ENCODE assay signal across 1 cellular context in genomic region chr3:50342818-50343633, GRCh38.
TF ChIP-seq lines count a peak whose summit lies in the region.

No MANE protein-coding gene starts in this region.

TF ChIP-seq in HepG2, 621 proteins besides CTCF, POLR2A, EP300 and RAD21:
- TF ChIP-seq STAG1 (CRISPR knock-in tag; IDR thresholded peaks at IDR 0.05): peak; percentile 34
- TF ChIP-seq ZNF687 (CRISPR knock-in tag; IDR thresholded peaks at IDR 0.05): peak; percentile 40; the same call in 1 of the 2 replicates
- TF ChIP-seq SKIL (CRISPR knock-in tag; IDR thresholded peaks at IDR 0.05; ENCODE audit: borderline replicate concordance): no peak
- no peak for TF ChIP-seq ZFYVE20 (CRISPR knock-in tag; IDR thresholded peaks at IDR 0.05; ENCODE audit: borderline replicate concordance, low read depth)
- TF ChIP-seq XRCC5 (optimal IDR thresholded peaks at IDR 0.05; ENCODE audit: low read length): peak; percentile 26
- 0 out of 2 replicates have a peak, but pooled peaks have one; percentile 32 for TF ChIP-seq ZBTB4 (CRISPR knock-in tag; IDR thresholded peaks at IDR 0.05; ENCODE audit: borderline replicate concordance)
- TF ChIP-seq NR2C2 (CRISPR knock-in tag; IDR thresholded peaks at IDR 0.05; ENCODE audit: borderline replicate concordance): no peak
- TF ChIP-seq MED8 (CRISPR knock-in tag; IDR thresholded peaks at IDR 0.05; ENCODE audit: insufficient replicate concordance): no peak
- TF ChIP-seq PHF20 (CRISPR knock-in tag; IDR thresholded peaks at IDR 0.05): no peak
- TF ChIP-seq ZNF589 (CRISPR knock-in tag; conservative IDR thresholded peaks at IDR 0.05): no peak
- no peak for TF ChIP-seq MYNN (CRISPR knock-in tag; IDR thresholded peaks at IDR 0.05; ENCODE audit: low read depth)
- TF ChIP-seq CREB1 (IDR thresholded peaks at IDR 0.05): no peak
- no peak for TF ChIP-seq CREB1 (CRISPR knock-in tag; IDR thresholded peaks at IDR 0.05)
- TF ChIP-seq ZFX (CRISPR knock-in tag; IDR thresholded peaks at IDR 0.05; ENCODE audit: low read depth): 0 out of 2 replicates have a peak, but pooled peaks have one; percentile 29
- TF ChIP-seq PPARG (CRISPR knock-in tag; conservative IDR thresholded peaks at IDR 0.05): no peak
- no peak for TF ChIP-seq RFX3 (CRISPR knock-in tag; IDR thresholded peaks at IDR 0.05)
- TF ChIP-seq ZFP91 (CRISPR knock-in tag; IDR thresholded peaks at IDR 0.05; ENCODE audit: borderline replicate concordance): peak; percentile 17; the same call in 1 of the 2 replicates
- TF ChIP-seq ZNF629 (CRISPR knock-in tag; conservative IDR thresholded peaks at IDR 0.05): no peak
